Comparison of ENCODE assay signal across 14 cellular contexts in the genomic region with DNA sequence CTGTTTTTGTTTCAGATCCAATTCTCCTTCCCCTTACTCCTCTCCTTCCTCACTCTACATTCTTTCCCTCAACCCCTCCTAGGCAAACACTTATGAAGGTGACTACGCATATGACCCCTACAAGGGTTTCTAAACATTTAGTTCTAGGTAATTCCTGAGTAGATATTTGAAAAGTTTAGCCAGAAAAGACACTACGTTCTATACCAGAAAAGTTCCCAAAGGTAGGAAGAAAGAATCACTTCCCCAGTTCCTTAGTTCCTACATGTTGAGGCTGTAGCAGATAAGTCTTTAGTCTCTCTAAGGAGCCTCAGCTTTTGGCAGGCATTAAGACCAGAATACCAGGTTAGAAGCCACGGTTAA. TPM values are rescaled to one million over a fixed set of nuclear protein-coding genes. Genes with fewer than 3 reads are reported as not detected.
A peak's percentile ranks its signal among the peaks of the same experiment; 100 is the strongest.
DNase-seq lines count a peak whose midpoint lies in the region; ATAC-seq and TF ChIP-seq lines count a peak whose summit lies in the region.
"Had no signal": no experiment of that assay in that cellular context is flagged by ENCODE, and none has a peak within 500 bp of the region (broad histone marks: within the 10 kb centered on the region; RNA-seq: fewer than 3 reads in every experiment).

No MANE protein-coding gene starts in this region.

- H3K4me2 ChIP-seq in IMR-90 (ENCODE audit: low read depth, low read length): no peak overlapping the region

- TF ChIP-seq POLR2A in IMR-90 (IDR thresholded peaks at IDR 0.05; ENCODE audit: low read depth, low read length): no peak

- no TSS peak for BruUV-seq in IMR-90 (replicated peaks; lab: Mats Ljungman, UMichigan)

- peak overlapping the region; percentile 71 for H2AFZ ChIP-seq in IMR-90 (replicated peaks; ENCODE audit: low read length, poor library complexity)

- peaks cover 10% of the 10 kb centered on the region for H3K4me1 Mint-ChIP-seq in activated CD4-positive, alpha-beta T cell treated with anti-CD3 and anti-CD28 coated beads, Interleukin-2, amount 10 ng/mL, durations not matched to agents 24 days and 14 days
- H3K4me1 Mint-ChIP-seq in brain (peaks cover 38% of the 10 kb centered on the region), neural crest cell (peaks cover 59% of the 10 kb centered on the region)

- TF ChIP-seq RAD21 in IMR-90 (IDR thresholded peaks at IDR 0.05; ENCODE audit: low read length): no peak

- ATAC-seq in IMR-90 (ENCODE audit: low read depth) (no peak), HG03280 (IDR thresholded peaks at IDR 0.05; ENCODE audit: unreplicated experiment) (no peak)

- no peak overlapping the region for H3K18ac ChIP-seq in IMR-90 (ENCODE audit: low read depth, low read length)

- dilution Hi-C loops in IMR-90 (cut with HindIII; ENCODE audit: low sequenced_read_pairs, unreplicated experiment): no loop called here

- intact Hi-C loops in activated CD4-positive, alpha-beta T cell treated with anti-CD3 and anti-CD28 coated beads, Interleukin-2, amount 10 ng/mL, durations not matched to agents 24 days and 14 days (cut with micrococcal nuclease): loop anchor here (2.0 to 10.0 kb wide), 3 partner anchors 101 to 1141 kb away; a partner anchor contains a TSS
- intact Hi-C loops in IMR-90 (cut with micrococcal nuclease): loop anchor here (1.0 kb wide), 1 partner anchor 1778 kb away; no protein-coding TSS in a partner anchor

- H3K36me3 ChIP-seq in IMR-90 (ENCODE audit: control insufficient read depth, insufficient read depth, low read length): no peaks in the 10 kb centered on the region
- H3K36me3 ChIP-seq: heart left ventricle, SJSA1, thoracic aorta had no signal

- peak overlapping the region; percentile 68 for H3K4me3 Mint-ChIP-seq in activated CD4-positive, alpha-beta T cell treated with anti-CD3 and anti-CD28 coated beads, Interleukin-2, amount 10 ng/mL, durations not matched to agents 24 days and 14 days
- H3K4me3 Mint-ChIP-seq in brain (peak overlapping the region; percentile 86 to 97 (median 93)), neural crest cell (peak overlapping the region; percentile 98)

- H3K27me3 Mint-ChIP-seq in activated CD4-positive, alpha-beta T cell treated with anti-CD3 and anti-CD28 coated beads, Interleukin-2, amount 10 ng/mL, durations not matched to agents 24 days and 14 days: peaks cover 79% of the 10 kb centered on the region
- H3K27me3 Mint-ChIP-seq in brain (peaks cover 36% of the 10 kb centered on the region), neural crest cell (ENCODE audit: low read depth) (peaks cover 68% of the 10 kb centered on the region)

- no peaks in the 10 kb centered on the region for H3K36me3 Mint-ChIP-seq in activated CD4-positive, alpha-beta T cell treated with anti-CD3 and anti-CD28 coated beads, Interleukin-2, amount 10 ng/mL, durations not matched to agents 24 days and 14 days (ENCODE audit: low read depth)
- H3K36me3 Mint-ChIP-seq in brain (peaks cover 30% of the 10 kb centered on the region), neural crest cell (ENCODE audit: low read depth) (peaks cover 51% of the 10 kb centered on the region)

- in situ Hi-C loops in IMR-90 (cut with MboI; ENCODE audit: low sequenced_read_pairs): loop anchor here (10.0 kb wide), 1 partner anchor 1351 kb away; no protein-coding TSS in a partner anchor

- CTCF ChIA-PET in IMR-90 (lab: Yijun Ruan, JAX): no interaction called here

- H2AK9ac ChIP-seq in IMR-90 (replicated peaks; ENCODE audit: low read depth, low read length, poor library complexity): no peak overlapping the region

- H4K91ac ChIP-seq in IMR-90 (ENCODE audit: insufficient read depth, low read depth, low read length): no peak overlapping the region

- H4K20me1 ChIP-seq in IMR-90 (ENCODE audit: insufficient read depth, low read length): no peaks in the 10 kb centered on the region

- H3K79me1 ChIP-seq in IMR-90 (ENCODE audit: low read depth in 1 of 2, low read length in 2 of 2): no peaks in the 10 kb centered on the region

- no peaks in the 10 kb centered on the region for H3K9me1 ChIP-seq in IMR-90 (ENCODE audit: insufficient read depth, low read length)

- H2BK5ac ChIP-seq in IMR-90 (ENCODE audit: low read depth, low read length, poor library complexity, severe bottlenecking): no peak overlapping the region

- POLR2A ChIA-PET in IMR-90 (lab: Charles Lee; ENCODE audit: unreplicated experiment): no interaction called here

- H3K27ac ChIP-seq in IMR-90 (ENCODE audit: insufficient read depth, low read length): no peak overlapping the region
- H3K27ac ChIP-seq: heart left ventricle, SJSA1, thoracic aorta had no signal

- no peak overlapping the region for H3K4ac ChIP-seq in IMR-90 (ENCODE audit: low read depth, low read length)

- no peak overlapping the region for H3K56ac ChIP-seq in IMR-90 (ENCODE audit: extremely low read depth, insufficient read depth, low read length)

- no peak overlapping the region for H4K5ac ChIP-seq in IMR-90 (ENCODE audit: low read depth, low read length)

- no peaks in the 10 kb centered on the region for H3K9me3 Mint-ChIP-seq in activated CD4-positive, alpha-beta T cell treated with anti-CD3 and anti-CD28 coated beads, Interleukin-2, amount 10 ng/mL, durations not matched to agents 24 days and 14 days
- H3K9me3 Mint-ChIP-seq in brain (peaks cover 0 to 11% (median 0%) of the 10 kb centered on the region in 5 experiments), neural crest cell (no peaks in the 10 kb centered on the region)

- peaks cover 6% of the 10 kb centered on the region; the same call in 1 of the 2 replicates for H3K4me1 ChIP-seq in IMR-90 (ENCODE audit: control insufficient read depth, insufficient read depth, low read length)

- no peaks in the 10 kb centered on the region for H3K9me3 ChIP-seq in IMR-90 (ENCODE audit: control insufficient read depth, insufficient read depth, low read length)
- H3K9me3 ChIP-seq: heart left ventricle, SJSA1, thoracic aorta had no signal

- DNase-seq in activated CD4-positive, alpha-beta T cell treated with anti-CD3 and anti-CD28 coated beads, Interleukin-2, amount 10 ng/mL, durations not matched to agents 24 days and 14 days: no peak
- DNase-seq in activated CD4-positive, alpha-beta T cell treated with anti-CD3 and anti-CD28 coated beads for 48 hours: no peak
- DNase-seq in IMR-90 (no peak), neural crest cell (ENCODE audit: low read depth, low spot score) (no peak), NCI-H1694 treated with DMSO at 0.1 percent for 48 hours (lab: John Stamatoyannopoulos, UW) (no peak)
- no peak for DNase-seq in stimulated activated CD4-positive, alpha-beta T cell treated with anti-CD3 and anti-CD28 coated beads, Interleukin-4, amount 100 ng/mL, for 24 hours

- no peak overlapping the region for H3K27ac Mint-ChIP-seq in activated CD4-positive, alpha-beta T cell treated with anti-CD3 and anti-CD28 coated beads, Interleukin-2, amount 10 ng/mL, durations not matched to agents 24 days and 14 days
- H3K27ac Mint-ChIP-seq in brain: peak overlapping the region; percentile 94 to 100 (median 99)
- H3K27ac Mint-ChIP-seq in neural crest cell (ENCODE audit: unreplicated experiment): peak overlapping the region; percentile 92

- no CpG with 5 or more reads among the region's 3 CpGs for WGBS in IMR-90 (ENCODE audit: extremely low coverage in 2 of 2, insufficient read length in 1 of 2), 2 experiments

- H3K9ac ChIP-seq in IMR-90 (ENCODE audit: low read depth, low read length): no peak overlapping the region

- no peak overlapping the region for H3K23ac ChIP-seq in IMR-90 (ENCODE audit: low read depth, low read length)

- no peak overlapping the region for H2AK5ac ChIP-seq in IMR-90 (ENCODE audit: low read depth, low read length)

- H2BK120ac ChIP-seq in IMR-90 (ENCODE audit: low read depth, low read length): no peak overlapping the region

- no peak overlapping the region for H3K14ac ChIP-seq in IMR-90 (replicated peaks; ENCODE audit: low read depth, low read length)

- no peak overlapping the region for H4K8ac ChIP-seq in IMR-90 (ENCODE audit: low read depth in 2 of 2, low read length in 2 of 2)

- no peak overlapping the region for H2BK15ac ChIP-seq in IMR-90 (ENCODE audit: low read depth, low read length)

- TF ChIP-seq CTCF in IMR-90 (conservative IDR thresholded peaks at IDR 0.05; ENCODE audit: low read depth, low read length) (no peak), brain (conservative IDR thresholded peaks at IDR 0.05) (no peak), neural crest cell (conservative IDR thresholded peaks at IDR 0.05) (no peak)

- no peak overlapping the region for H2BK20ac ChIP-seq in IMR-90 (ENCODE audit: low read depth, low read length)

- H3K4me3 ChIP-seq in IMR-90 (ENCODE audit: insufficient read depth, low read depth, low read length): no peak overlapping the region

- peaks cover 76% of the 10 kb centered on the region for H3K27me3 ChIP-seq in IMR-90 (ENCODE audit: control insufficient read depth, insufficient read depth, low read length)

TF ChIP-seq in IMR-90, 13 proteins besides CTCF, POLR2A, EP300 and RAD21:
- TF ChIP-seq MAZ (IDR thresholded peaks at IDR 0.05; ENCODE audit: borderline replicate concordance, low read depth, low read length) (no peak), RCOR1 (IDR thresholded peaks at IDR 0.05; ENCODE audit: insufficient replicate concordance, low read length) (no peak), MAFK (IDR thresholded peaks at IDR 0.05; ENCODE audit: low read depth, low read length) (no peak)
- TF ChIP-seq, protein P1, sequence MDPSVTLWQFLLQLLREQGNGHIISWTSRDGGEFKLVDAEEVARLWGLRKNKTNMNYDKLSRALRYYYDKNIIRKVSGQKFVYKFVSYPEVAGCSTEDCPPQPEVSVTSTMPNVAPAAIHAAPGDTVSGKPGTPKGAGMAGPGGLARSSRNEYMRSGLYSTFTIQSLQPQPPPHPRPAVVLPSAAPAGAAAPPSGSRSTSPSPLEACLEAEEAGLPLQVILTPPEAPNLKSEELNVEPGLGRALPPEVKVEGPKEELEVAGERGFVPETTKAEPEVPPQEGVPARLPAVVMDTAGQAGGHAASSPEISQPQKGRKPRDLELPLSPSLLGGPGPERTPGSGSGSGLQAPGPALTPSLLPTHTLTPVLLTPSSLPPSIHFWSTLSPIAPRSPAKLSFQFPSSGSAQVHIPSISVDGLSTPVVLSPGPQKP (IDR thresholded peaks at IDR 0.05; ENCODE audit: borderline replicate concordance, low read depth, low read length): no peak
TF ChIP-seq in IMR-90: peak in this region for 0.

RNA-seq across cellular contexts. Expression of a gene that starts 11.6 kb away (rescaled TPM):
- not detected in 2 replicates for total RNA-seq in activated CD4-positive, alpha-beta T cell treated with anti-CD3 and anti-CD28 coated beads, Interleukin-2, amount 10 ng/mL, durations not matched to agents 24 days and 14 days
- total RNA-seq in IMR-90 (2012; rRNA removed) (not detected in 2 replicates), neural crest cell (111 and 114 TPM in 2 replicates)
- polyA plus RNA-seq in IMR-90 (2012; rRNA removed) (not detected in 2 replicates), brain (ENCODE audit: insufficient read depth, low read depth, low replicate concordance) (9.1 TPM)
- not detected in 2 replicates for polyA plus RNA-seq in IMR-90 (2012; cell fraction: cytosol; rRNA removed)
- polyA plus RNA-seq in IMR-90 (2012; cell fraction: nucleus; rRNA removed; ENCODE audit: low replicate concordance): not detected in 2 replicates
- total RNA-seq: esophagus mucosa, heart left ventricle, kidney, mucosa of gallbladder, SJSA1, thoracic aorta had no signal

Comparison
In these comparisons a context has a peak if more than half of its experiments do, and no peak if none do; other contexts are left out.
1. RNA of a gene that starts 11.6 kb away (total RNA-seq): 111 to 114 TPM in neural crest cell; not detected in activated CD4-positive, alpha-beta T cell treated with anti-CD3 and anti-CD28 coated beads, Interleukin-2, amount 10 ng/mL, durations not matched to agents 24 days and 14 days and not detected in IMR-90; every median in the first group is over 100 times any median in the second.
2. Peak in every context shown above with its lines, with median percentiles within 50 percentile points of each other: H3K4me3 Mint-ChIP-seq.